23 cellular contexts compared by ENCODE assay signal in the genomic region with DNA sequence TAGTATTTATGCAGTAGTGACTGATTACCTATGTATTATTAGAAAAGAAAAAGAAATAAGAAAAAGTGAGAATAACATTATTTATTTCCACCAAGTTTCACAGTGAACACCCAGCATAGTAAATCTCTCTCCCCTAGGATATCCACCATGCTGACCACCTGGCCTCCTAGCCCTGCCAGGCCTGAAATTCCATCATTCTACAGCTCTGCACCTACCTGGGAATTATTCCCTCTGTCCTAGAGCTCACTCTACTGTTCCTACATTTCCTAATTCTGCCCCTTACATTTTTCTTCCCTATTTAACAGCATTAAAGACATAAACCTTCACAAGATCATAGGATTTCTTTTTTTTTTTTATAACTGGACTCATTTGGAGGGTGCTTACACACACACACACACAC.
DNase-seq lines count a peak whose midpoint lies in the region; ATAC-seq and TF ChIP-seq lines count a peak whose summit lies in the region.
"Had no signal": no experiment of that assay in that cellular context is flagged by ENCODE, and none has a peak within 500 bp of the region (broad histone marks: within the 10 kb centered on the region; RNA-seq: fewer than 3 reads in every experiment).

No MANE protein-coding gene starts in this region.

- H3K79me2 ChIP-seq in smooth muscle cell (ENCODE audit: low read depth), result no peaks in the 10 kb centered on the region

- no peaks in the 10 kb centered on the region for H3K36me3 ChIP-seq in smooth muscle cell (ENCODE audit: low read depth)
- no peaks in the 10 kb centered on the region for H3K36me3 ChIP-seq in gastroesophageal sphincter
- H3K36me3 ChIP-seq: BLaER1 treated with 17β-estradiol and CSF1 and Interleukin-3, amounts not matched to agents 10 nM and 100 nM had no signal

- H3K27ac ChIP-seq in smooth muscle cell (ENCODE audit: low read depth) (no peak overlapping the region), gastroesophageal sphincter (no peak overlapping the region)
- H3K27ac ChIP-seq: BLaER1 treated with 17β-estradiol and CSF1 and Interleukin-3, amounts not matched to agents 10 nM and 100 nM; HL-60; RWPE1; SK-N-MC had no signal

- H3K27me3 ChIP-seq in smooth muscle cell (ENCODE audit: low read depth), result no peaks in the 10 kb centered on the region
- no peaks in the 10 kb centered on the region for H3K27me3 ChIP-seq in gastroesophageal sphincter
- H3K27me3 ChIP-seq: BLaER1 treated with 17β-estradiol and CSF1 and Interleukin-3, amounts not matched to agents 10 nM and 100 nM had no signal

- DNase-seq in DMS79 treated with DMSO at 0.1 percent for 48 hours (lab: John Stamatoyannopoulos, UW) (peak; percentile 13), DMS79 (lab: John Stamatoyannopoulos, UW) (no peak), NCI-H69 (lab: John Stamatoyannopoulos, UW) (peak; percentile 8), epithelial cell of proximal tubule (ENCODE audit: low read depth) (no peak), smooth muscle cell (lab: John Stamatoyannopoulos, UW; ENCODE audit: unreplicated experiment) (no peak), GM19240 (ENCODE audit: insufficient read length, low spot score) (no peak)
- DNase-seq in activated T-cell treated with anti-CD3 and anti-CD28 coated beads, Interleukin-2, amount 50 U/mL, for 72 hours, result no peak
- DNase-seq: 8988T; CD8-positive, alpha-beta memory T cell; GOT3; KBM-7; NCI-H1092 treated with DMSO at 0.1 percent for 48 hours; NCI-H2107; NCI-H446 treated with DMSO at 0.1 percent for 48 hours; NCI-H748 treated with DMSO at 0.1 percent for 48 hours; SHP77 treated with DMSO at 0.1 percent for 48 hours had no signal

- H3K4me3 ChIP-seq in epithelial cell of proximal tubule (ENCODE audit: low read depth, low read length) (no peak overlapping the region), smooth muscle cell (no peak overlapping the region), gastroesophageal sphincter (no peak overlapping the region)
- H3K4me3 ChIP-seq: BLaER1 treated with 17β-estradiol and CSF1 and Interleukin-3, amounts not matched to agents 10 nM and 100 nM had no signal

- TF ChIP-seq CTCF in epithelial cell of proximal tubule (conservative IDR thresholded peaks at IDR 0.05; ENCODE audit: low read depth, low read length) (peak; percentile 8), smooth muscle cell (IDR thresholded peaks at IDR 0.05; ENCODE audit: borderline replicate concordance, insufficient read depth, poor library complexity, severe bottlenecking) (no peak), gastroesophageal sphincter (IDR thresholded peaks at IDR 0.05) (no peak)

- H3K4me1 ChIP-seq in smooth muscle cell (ENCODE audit: low read depth), result no peaks in the 10 kb centered on the region
- no peaks in the 10 kb centered on the region for H3K4me1 ChIP-seq in gastroesophageal sphincter

- peaks cover 7% of the 10 kb centered on the region for H3F3A ChIP-seq in smooth muscle cell (ENCODE audit: low read depth)

- H3K27me3 Mint-ChIP-seq in activated T-cell treated with anti-CD3 and anti-CD28 coated beads, Interleukin-2, amount 50 U/mL, for 72 hours (ENCODE audit: low read depth), result no peaks in the 10 kb centered on the region
- H3K27me3 Mint-ChIP-seq: CD8-positive, alpha-beta memory T cell had no signal

- H3K4me1 Mint-ChIP-seq in activated T-cell treated with anti-CD3 and anti-CD28 coated beads, Interleukin-2, amount 50 U/mL, for 72 hours (ENCODE audit: low read depth), result no peaks in the 10 kb centered on the region
- H3K4me1 Mint-ChIP-seq: CD8-positive, alpha-beta memory T cell had no signal

- no peak overlapping the region for H3K4me2 ChIP-seq in smooth muscle cell

- no peak for TF ChIP-seq POLR2A in gastroesophageal sphincter (IDR thresholded peaks at IDR 0.05)

- H3K36me3 Mint-ChIP-seq in activated T-cell treated with anti-CD3 and anti-CD28 coated beads, Interleukin-2, amount 50 U/mL, for 72 hours (ENCODE audit: insufficient read depth in 2 of 2), result peaks cover 0 to 1% of the 10 kb centered on the region in 2 donors
- H3K36me3 Mint-ChIP-seq: CD8-positive, alpha-beta memory T cell had no signal

- H2AFZ ChIP-seq in smooth muscle cell (ENCODE audit: low read depth), result peak overlapping the region; percentile 46

- H4K20me1 ChIP-seq in smooth muscle cell (ENCODE audit: low read depth), result no peaks in the 10 kb centered on the region
- H4K20me1 ChIP-seq: BLaER1 treated with 17β-estradiol and CSF1 and Interleukin-3, amounts not matched to agents 10 nM and 100 nM had no signal

- H3K9me3 ChIP-seq in smooth muscle cell (replicated peaks; ENCODE audit: low read depth) (no peaks in the 10 kb centered on the region), gastroesophageal sphincter (no peaks in the 10 kb centered on the region)

- H3K4me3 Mint-ChIP-seq in activated T-cell treated with anti-CD3 and anti-CD28 coated beads, Interleukin-2, amount 50 U/mL, for 72 hours, result no peak overlapping the region
- H3K4me3 Mint-ChIP-seq: CD8-positive, alpha-beta memory T cell had no signal

- ATAC-seq in activated T-cell treated with anti-CD3 and anti-CD28 coated beads, Interleukin-2, amount 50 U/mL, for 72 hours (replicated peaks in 1 of 2), result no peak
- ATAC-seq in gastroesophageal sphincter, result no peak
- ATAC-seq: HCT116, HepG2 had no signal

- H3K27ac Mint-ChIP-seq in activated T-cell treated with anti-CD3 and anti-CD28 coated beads, Interleukin-2, amount 50 U/mL, for 72 hours, result no peak overlapping the region
- H3K27ac Mint-ChIP-seq: CD8-positive, alpha-beta memory T cell had no signal

- H3K9me3 Mint-ChIP-seq in activated T-cell treated with anti-CD3 and anti-CD28 coated beads, Interleukin-2, amount 50 U/mL, for 72 hours, result peaks cover 0 to 3% of the 10 kb centered on the region in 2 donors

- no peak for TF ChIP-seq EP300 in gastroesophageal sphincter (IDR thresholded peaks at IDR 0.05)

- H3K9ac ChIP-seq in smooth muscle cell (ENCODE audit: low read depth), result no peak overlapping the region
- H3K9ac ChIP-seq: BLaER1 treated with 17β-estradiol and CSF1 and Interleukin-3, amounts not matched to agents 10 nM and 100 nM had no signal

Comparison
In these comparisons a context has a peak if more than half of its experiments do, and no peak if none do; other contexts are left out.
1. DNase-seq: peak in DMS79 treated with DMSO at 0.1 percent for 48 hours (single experiment) and NCI-H69 (single experiment); none in DMS79 (single experiment), epithelial cell of proximal tubule (single experiment), smooth muscle cell (single experiment), activated T-cell treated with anti-CD3 and anti-CD28 coated beads, Interleukin-2, amount 50 U/mL, for 72 hours (0 of 2) and GM19240 (single experiment).